18 cellular contexts compared by ENCODE assay signal in the genomic region with DNA sequence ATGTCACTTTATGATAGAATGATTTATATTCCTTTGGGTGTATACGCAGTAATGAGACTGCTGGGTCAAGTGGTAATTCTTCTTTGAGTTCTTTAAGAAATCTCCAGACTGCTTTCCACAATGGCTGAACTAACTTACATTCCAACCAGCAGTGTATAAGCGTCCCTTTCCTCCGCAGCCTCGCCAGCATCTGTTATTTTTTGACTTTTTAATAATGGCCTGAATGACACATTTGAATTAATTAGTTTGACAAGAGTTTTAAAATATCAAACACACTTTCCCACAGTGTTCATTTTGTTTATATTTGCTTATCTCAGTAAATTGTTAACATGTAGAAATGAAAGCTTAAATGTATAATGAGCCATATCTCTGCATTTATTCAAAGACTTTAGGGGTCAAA.
"Had no signal": no experiment of that assay in that cellular context is flagged by ENCODE, and none has a peak within 500 bp of the region (broad histone marks: within the 10 kb centered on the region; RNA-seq: fewer than 3 reads in every experiment).

No MANE protein-coding gene starts in this region.

- H3K9me3 Mint-ChIP-seq: activated CD4-positive, alpha-beta memory T cell treated with anti-CD3 and anti-CD28 coated beads, Interleukin-2, amount 10 ng/mL, durations not matched to agents 7 days and 5 days; activated T-cell treated with anti-CD3 and anti-CD28 coated beads, Interleukin-2, amount 50 U/mL, for 24 hours; dendritic cell treated with granulocyte-macrophage colony-stimulating factor and Interleukin-4, amounts not matched to agents 40 ng/mL and 50 ng/mL, for 4 days; effector memory CD8-positive, alpha-beta T cell; neural progenitor cell; stimulated activated memory B cell treated with anti-CD40 and anti-IgM and Interleukin-4, amounts not matched to agents 10 μg/mL and 1 μg/mL and 100 μg/mL, for 72 hours; WTC11 had no signal

- H3K36me3 Mint-ChIP-seq: neural progenitor cell; stimulated activated memory B cell treated with anti-CD40 and anti-IgM and Interleukin-4, amounts not matched to agents 10 μg/mL and 1 μg/mL and 100 μg/mL, for 72 hours; WTC11 had no signal

- H3K27me3 ChIP-seq: neural progenitor cell, pancreas, sigmoid colon, tibial nerve had no signal

- H3K4me1 Mint-ChIP-seq: activated CD4-positive, alpha-beta memory T cell treated with anti-CD3 and anti-CD28 coated beads, Interleukin-2, amount 10 ng/mL, durations not matched to agents 7 days and 5 days; neural progenitor cell had no signal

- H3K9ac ChIP-seq: neural progenitor cell had no signal

- H3K4me3 ChIP-seq: lung, neural progenitor cell, pancreas, sigmoid colon, tibial nerve had no signal

- H3K27me3 Mint-ChIP-seq: dendritic cell treated with granulocyte-macrophage colony-stimulating factor and Interleukin-4, amounts not matched to agents 40 ng/mL and 50 ng/mL, for 4 days; stimulated activated memory B cell treated with anti-CD40 and anti-IgM and Interleukin-4, amounts not matched to agents 10 μg/mL and 1 μg/mL and 100 μg/mL, for 72 hours had no signal

- H3K4me1 ChIP-seq: neural progenitor cell, pancreas had no signal

- H3K9me3 ChIP-seq: pancreas, sigmoid colon, tibial nerve had no signal

- H3K4me3 Mint-ChIP-seq: activated CD4-positive, alpha-beta memory T cell treated with anti-CD3 and anti-CD28 coated beads, Interleukin-2, amount 10 ng/mL, durations not matched to agents 7 days and 5 days; activated T-cell treated with anti-CD3 and anti-CD28 coated beads, Interleukin-2, amount 50 U/mL, for 24 hours; dendritic cell treated with granulocyte-macrophage colony-stimulating factor and Interleukin-4, amounts not matched to agents 40 ng/mL and 50 ng/mL, for 4 days; effector memory CD8-positive, alpha-beta T cell; neural progenitor cell; stimulated activated memory B cell treated with anti-CD40 and anti-IgM and Interleukin-4, amounts not matched to agents 10 μg/mL and 1 μg/mL and 100 μg/mL, for 72 hours; T-helper 17 cell; WTC11 had no signal

- H3K27ac Mint-ChIP-seq: activated CD4-positive, alpha-beta memory T cell treated with anti-CD3 and anti-CD28 coated beads, Interleukin-2, amount 10 ng/mL, durations not matched to agents 7 days and 5 days; activated T-cell treated with anti-CD3 and anti-CD28 coated beads, Interleukin-2, amount 50 U/mL, for 24 hours; dendritic cell treated with granulocyte-macrophage colony-stimulating factor and Interleukin-4, amounts not matched to agents 40 ng/mL and 50 ng/mL, for 4 days; effector memory CD8-positive, alpha-beta T cell; neural progenitor cell; stimulated activated memory B cell treated with anti-CD40 and anti-IgM and Interleukin-4, amounts not matched to agents 10 μg/mL and 1 μg/mL and 100 μg/mL, for 72 hours; T-helper 17 cell; WTC11 had no signal

- H3K36me3 ChIP-seq: neural progenitor cell, pancreas, sigmoid colon, tibial nerve had no signal

- DNase-seq: activated CD4-positive, alpha-beta memory T cell treated with anti-CD3 and anti-CD28 coated beads, Interleukin-2, amount 10 ng/mL, durations not matched to agents 7 days and 5 days; activated CD4-positive, alpha-beta T cell treated with anti-CD3 and anti-CD28 coated beads for 4 hours; activated effector memory CD4-positive, alpha-beta T cell treated with Interleukin-2 at 50 U/mL for 16 hours; activated naive CD4-positive, alpha-beta T cell treated with anti-CD3 and anti-CD28 coated beads, Interleukin-2, amount 50 U/mL, for 16 hours; activated T-cell treated with anti-CD3 and anti-CD28 coated beads, Interleukin-2, amount 50 U/mL, for 24 hours; effector memory CD8-positive, alpha-beta T cell; left colon; midbrain; pancreas; sigmoid colon; T-helper 17 cell had no signal

- H3K27ac ChIP-seq: epithelial cell of prostate, neural progenitor cell, pancreas had no signal
